Comparison of ENCODE assay signal across 8 cellular contexts in the genomic region with DNA sequence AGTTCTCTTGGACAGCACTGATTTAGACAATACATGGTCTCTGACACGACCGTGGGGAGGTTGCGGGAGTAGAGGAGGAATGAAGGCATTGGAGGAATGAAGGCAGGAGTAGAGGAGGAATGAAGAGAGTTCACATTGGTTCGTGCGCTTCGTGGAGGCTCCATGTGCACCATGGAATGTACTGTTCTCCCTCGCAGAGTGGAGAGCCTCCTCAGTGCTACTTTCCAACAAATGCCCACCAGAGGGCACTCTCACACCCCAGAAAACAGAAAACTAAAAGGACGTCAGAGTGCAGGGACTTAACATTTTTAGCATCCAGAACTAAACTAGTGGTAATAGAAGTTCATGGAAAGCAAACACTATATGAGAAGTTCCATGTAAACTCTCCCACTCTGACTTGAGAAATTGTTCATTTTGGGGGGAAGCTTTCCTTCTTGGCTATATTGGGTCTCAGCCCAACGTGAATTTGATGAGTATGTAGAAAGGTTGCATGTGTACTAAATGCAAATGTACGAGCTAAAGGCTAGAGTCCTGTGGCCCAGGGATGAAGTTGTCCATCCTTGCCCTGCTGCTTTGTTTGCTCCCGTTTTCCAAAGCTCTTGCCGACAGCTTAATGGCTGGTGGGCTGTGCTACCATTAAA.
DNase-seq lines count a peak whose midpoint lies in the region; ATAC-seq, FAIRE-seq and TF ChIP-seq lines count a peak whose summit lies in the region.

No MANE protein-coding gene starts in this region.

- TF ChIP-seq EP300 in Ishikawa (IDR thresholded peaks at IDR 0.05; ENCODE audit: borderline replicate concordance), result no peak

- no peaks in the 10 kb centered on the region for H3K27me3 ChIP-seq in Peyer's patch
- H3K27me3 ChIP-seq in bronchial epithelial cell (ENCODE audit: control insufficient read depth, insufficient read depth, low read length), result no peaks in the 10 kb centered on the region

- H3K27me3 Mint-ChIP-seq in stimulated activated naive B cell treated with anti-CD40 and anti-IgM and Interleukin-4, amounts not matched to agents 10 μg/mL and 1 μg/mL and 100 μg/mL, for 72 hours, result peaks cover 9 to 11% of the 10 kb centered on the region in 2 donors

- H3K4me3 ChIP-seq in Peyer's patch (no peak overlapping the region), bronchial epithelial cell (ENCODE audit: low read depth, low read length) (no peak overlapping the region)

- no peaks in the 10 kb centered on the region for H3K4me1 Mint-ChIP-seq in stimulated activated naive B cell treated with anti-CD40 and anti-IgM and Interleukin-4, amounts not matched to agents 10 μg/mL and 1 μg/mL and 100 μg/mL, for 72 hours

- H3K27ac Mint-ChIP-seq in stimulated activated naive B cell treated with anti-CD40 and anti-IgM and Interleukin-4, amounts not matched to agents 10 μg/mL and 1 μg/mL and 100 μg/mL, for 72 hours, result no peak overlapping the region

- peak in 4 of 6 experiments; percentile 30 to 58 (median 42) for TF ChIP-seq CTCF in Peyer's patch (IDR thresholded peaks at IDR 0.05)
- TF ChIP-seq CTCF in bronchial epithelial cell (IDR thresholded peaks at IDR 0.05; ENCODE audit: insufficient read depth, low read length, severe bottlenecking), result peak; percentile 84

- TF ChIP-seq POLR2A in Peyer's patch (IDR thresholded peaks at IDR 0.05), result no peak

- H3K4me1 ChIP-seq in Peyer's patch, result no peaks in the 10 kb centered on the region

- FAIRE-seq in bronchial epithelial cell (lab: Jason Lieb, UNC), result peak; percentile 7

- peak; percentile 87 for DNase-seq in DMS 273 (lab: John Stamatoyannopoulos, UW; ENCODE audit: unreplicated experiment)
- DNase-seq in Peyer's patch, result peak in 2 of 3 donors; percentile 17 to 76
- DNase-seq in bronchial epithelial cell (ENCODE audit: low read depth), result peak; percentile 58
- peak; percentile 69 for DNase-seq in left lobe of liver (ENCODE audit: low spot score)
- peak; percentile 11 for DNase-seq in stimulated activated naive B cell treated with anti-CD40 and anti-IgM and Interleukin-4, amounts not matched to agents 10 μg/mL and 1 μg/mL and 100 μg/mL, for 72 hours
- DNase-seq in cerebellar nuclear complex (lab: John Stamatoyannopoulos, UW), result no peak

- no peak overlapping the region for H3K27ac ChIP-seq in Peyer's patch

- no peak overlapping the region for H3K4me3 Mint-ChIP-seq in stimulated activated naive B cell treated with anti-CD40 and anti-IgM and Interleukin-4, amounts not matched to agents 10 μg/mL and 1 μg/mL and 100 μg/mL, for 72 hours

- no peaks in the 10 kb centered on the region for H3K9me3 Mint-ChIP-seq in stimulated activated naive B cell treated with anti-CD40 and anti-IgM and Interleukin-4, amounts not matched to agents 10 μg/mL and 1 μg/mL and 100 μg/mL, for 72 hours

- H3K36me3 Mint-ChIP-seq in stimulated activated naive B cell treated with anti-CD40 and anti-IgM and Interleukin-4, amounts not matched to agents 10 μg/mL and 1 μg/mL and 100 μg/mL, for 72 hours, result no peaks in the 10 kb centered on the region

- H3K9me3 ChIP-seq in Peyer's patch, result no peaks in the 10 kb centered on the region

- peak; percentile 64 for ATAC-seq in GM19328 (IDR thresholded peaks at IDR 0.05; ENCODE audit: unreplicated experiment)
- ATAC-seq in left lobe of liver, result peak; percentile 99
- peak; percentile 70 to 72 for ATAC-seq in stimulated activated naive B cell treated with anti-CD40 and anti-IgM and Interleukin-4, amounts not matched to agents 10 μg/mL and 1 μg/mL and 100 μg/mL, for 72 hours (replicated peaks)

- peak; percentile 81 for TF ChIP-seq RAD21 in Ishikawa (IDR thresholded peaks at IDR 0.05; ENCODE audit: low read depth)

- H3K36me3 ChIP-seq in Peyer's patch (no peaks in the 10 kb centered on the region), bronchial epithelial cell (ENCODE audit: control insufficient read depth, insufficient read depth, low read length) (no peaks in the 10 kb centered on the region)

TF ChIP-seq in Ishikawa, 13 proteins besides CTCF, POLR2A, EP300 and RAD21:
- peak; percentile 41; the same call in 1 of the 2 replicates for TF ChIP-seq TEAD4 (IDR thresholded peaks at IDR 0.05)
- TF ChIP-seq, protein P1, sequence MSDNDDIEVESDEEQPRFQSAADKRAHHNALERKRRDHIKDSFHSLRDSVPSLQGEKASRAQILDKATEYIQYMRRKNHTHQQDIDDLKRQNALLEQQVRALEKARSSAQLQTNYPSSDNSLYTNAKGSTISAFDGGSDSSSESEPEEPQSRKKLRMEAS (IDR thresholded peaks at IDR 0.05), result peak; percentile 90
- no peak for TF ChIP-seq TCF12 (IDR thresholded peaks at IDR 0.05; ENCODE audit: low read depth)
- TF ChIP-seq USF1 (IDR thresholded peaks at IDR 0.05), result no peak
- TF ChIP-seq FOXM1 (IDR thresholded peaks at IDR 0.05; ENCODE audit: borderline replicate concordance, low read depth), result no peak
- TF ChIP-seq CEBPB (IDR thresholded peaks at IDR 0.05), result no peak
- TF ChIP-seq YY1 (IDR thresholded peaks at IDR 0.05; ENCODE audit: low read depth), result no peak
- TF ChIP-seq NFIC (IDR thresholded peaks at IDR 0.05), result no peak

Comparison
In these comparisons a context has a peak if more than half of its experiments do, and no peak if none do; other contexts are left out.
1. DNase-seq: peak in DMS 273 (single experiment), Peyer's patch (2 of 3), bronchial epithelial cell (single experiment), left lobe of liver (single experiment) and stimulated activated naive B cell treated with anti-CD40 and anti-IgM and Interleukin-4, amounts not matched to agents 10 μg/mL and 1 μg/mL and 100 μg/mL, for 72 hours (single experiment); none in cerebellar nuclear complex (0 of 2).
2. Peak in every context shown above with its lines, with median percentiles within 50 percentile points of each other: ATAC-seq.